In the genomic region with DNA sequence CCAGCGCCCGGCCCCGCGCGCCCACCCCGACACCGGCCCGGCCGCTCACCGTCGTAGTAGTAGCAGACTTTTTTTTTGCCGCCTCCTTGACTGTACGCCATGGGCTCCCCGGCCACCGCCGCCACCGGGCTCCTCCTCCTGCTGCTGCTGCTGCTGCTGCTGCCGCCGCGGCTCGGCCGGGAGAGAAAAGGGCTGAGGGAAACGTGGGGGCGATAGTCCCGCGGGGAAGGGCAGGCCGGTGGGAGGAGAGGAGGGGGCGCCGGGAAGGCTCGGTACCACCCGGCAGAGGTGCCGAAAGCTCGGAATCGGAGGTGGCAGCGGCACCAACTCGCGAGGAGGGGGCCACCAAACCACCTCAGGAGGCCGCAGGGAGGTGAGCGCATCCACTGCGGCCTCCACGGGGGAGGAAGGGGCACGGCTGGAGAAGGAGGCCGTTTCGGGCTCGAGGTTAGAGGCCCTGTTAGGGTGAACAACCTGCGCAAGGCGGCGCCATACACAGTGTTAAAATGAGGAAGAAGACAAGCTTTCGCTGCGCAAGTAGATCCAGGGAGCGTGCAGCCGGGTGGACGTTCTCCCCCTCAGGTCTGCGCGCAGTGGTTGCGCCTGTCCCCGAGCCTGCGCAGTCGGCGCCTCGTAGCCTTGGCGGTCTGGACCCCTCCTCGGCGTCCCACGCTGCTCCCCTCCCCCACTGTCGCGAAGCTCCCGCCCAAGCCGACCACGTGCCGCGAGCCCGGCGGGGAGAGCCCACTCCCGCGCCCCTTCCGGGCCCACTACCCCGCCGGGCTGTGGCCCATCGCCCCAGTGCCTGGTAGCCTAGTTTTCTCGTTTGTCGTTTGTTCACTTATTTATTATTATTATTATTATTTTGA, we compare ENCODE assay signal across 8 cellular contexts. TPM values are rescaled to one million over a fixed set of nuclear protein-coding genes. Genes with fewer than 3 reads are reported as not detected.
DNase-seq lines count a peak whose midpoint lies in the region; ATAC-seq and TF ChIP-seq lines count a peak whose summit lies in the region.

A gene (minus strand): TSS at position 341 of the 869 bp plus-strand sequence. CDS start 240 bp downstream, at position 101.

- H3K4me3 ChIP-seq in BJ (ENCODE audit: low read depth, low read length) (peak within 1 kb of the TSS; percentile 63), left lung (peak within 1 kb of the TSS; percentile 82 to 97)

- peaks cover 17 to 39% of the 10 kb centered on the region in 2 donors for H3K4me1 ChIP-seq in left lung

- CTCF ChIA-PET in BJ (lab: Yijun Ruan, JAX) = interaction anchor here (0.6 to 1.7 kb wide), 4 partner anchors 10 to 137 kb away, joined by 3 to 6 read pairs (median 4); no protein-coding TSS in a partner anchor

- DNase-seq in BJ (ENCODE audit: low read depth) (no peak), NCI-H526 (lab: John Stamatoyannopoulos, UW) (peak; percentile 65 to 95), dedifferentiated amniotic fluid mesenchymal stem cell (ENCODE audit: extremely low spot score) (peak; percentile 64), left lung (peak; percentile 90 to 96)
- peak; percentile 80 for DNase-seq in activated CD4-positive, alpha-beta T cell treated with anti-CD3 and anti-CD28 coated beads, Interleukin-2, amount 50 U/mL, for 1 hour
- peak; percentile 92 for DNase-seq in stimulated activated CD4-positive, alpha-beta T cell treated with anti-CD3 and anti-CD28 coated beads, Interleukin-4, amount 100 ng/mL, for 1 hour

- no peak for TF ChIP-seq CTCF in BJ (IDR thresholded peaks at IDR 0.05; ENCODE audit: insufficient read depth, low read depth, low read length)
- TF ChIP-seq CTCF in left lung (IDR thresholded peaks at IDR 0.05) = no peak

- no peaks in the 10 kb centered on the region for H3K27me3 ChIP-seq in BJ (ENCODE audit: control insufficient read depth, insufficient read depth, low read length)
- no peaks in the 10 kb centered on the region for H3K27me3 ChIP-seq in left lung

- no peaks in the 10 kb centered on the region for H3K9me3 ChIP-seq in left lung

- H3K27ac ChIP-seq in left lung = peak within 1 kb of the TSS; percentile 91 to 96

- TF ChIP-seq POLR2A in GM19099 (IDR thresholded peaks at IDR 0.05; ENCODE audit: extremely low read depth, insufficient read length, low read depth) = peak; percentile 83

- intact Hi-C loops in left lung (cut with DNase I) = no loop called here

- POLR2A ChIA-PET in BJ (lab: Charles Lee) = interaction anchor here (0.7 to 1.0 kb wide), 2 partner anchors 25 to 859 kb away, joined by 3 to 8 read pairs; no protein-coding TSS in a partner anchor

- H3K36me3 ChIP-seq in BJ (ENCODE audit: control insufficient read depth, insufficient read depth, low read length) = no peaks in the 10 kb centered on the region
- H3K36me3 ChIP-seq in left lung = no peaks in the 10 kb centered on the region

- ATAC-seq in HG03432 (IDR thresholded peaks at IDR 0.05; ENCODE audit: unreplicated experiment) (peak; percentile 85), left lung (peak; percentile 94)

RNA-seq across cellular contexts. Expression of the gene that starts here (rescaled TPM):
- 48.6 and 130 TPM in 2 replicates for polyA plus RNA-seq in BJ (2011; rRNA removed)
- 68.5 and 77.0 TPM in 2 replicates for polyA minus RNA-seq in BJ (2011; rRNA and poly(A)+ RNA removed)
- total RNA-seq in left lung = 10 to 100 TPM; 72.7 to 75.7 TPM
